In genomic region chr17:47180337-47180736, GRCh38 we compare ENCODE assay signal across 21 cellular contexts. TPM values are rescaled to one million over a fixed set of nuclear protein-coding genes. Genes with fewer than 3 reads are reported as not detected.
"Had no signal": no experiment of that assay in that cellular context is flagged by ENCODE, and none has a peak within 500 bp of the region (broad histone marks: within the 10 kb centered on the region; RNA-seq: fewer than 3 reads in every experiment).

No MANE protein-coding gene starts in this region.

- ATAC-seq: esophagus mucosa; left lung; natural killer cell; psoas muscle; stimulated activated naive CD8-positive, alpha-beta T cell treated with anti-CD3 and anti-CD28 coated beads, Interleukin-15, Interleukin-2, amounts not matched to agents 100 U/mL and 50 U/mL, for 24 hours had no signal

- H3K9me3 Mint-ChIP-seq: activated naive CD8-positive, alpha-beta T cell treated with anti-CD3 and anti-CD28 coated beads for 36 hours; natural killer cell had no signal

- H3K27me3 ChIP-seq: left lung, right atrium auricular region, tibial artery had no signal

- H3K9me3 ChIP-seq: left lung, psoas muscle, right atrium auricular region, tibial artery had no signal

- H3K36me3 Mint-ChIP-seq: natural killer cell had no signal

- H3K27ac Mint-ChIP-seq: activated naive CD8-positive, alpha-beta T cell treated with anti-CD3 and anti-CD28 coated beads for 36 hours had no signal

- H3K4me3 Mint-ChIP-seq: activated naive CD8-positive, alpha-beta T cell treated with anti-CD3 and anti-CD28 coated beads for 36 hours; natural killer cell had no signal

- H3K4me3 ChIP-seq: left lung, lung, psoas muscle, right atrium auricular region, tibial artery had no signal

- DNase-seq: activated CD4-positive, alpha-beta T cell treated with anti-CD3 and anti-CD28 coated beads for 4 hours; activated CD4-positive, CD25-positive, alpha-beta regulatory T cell; activated naive CD8-positive, alpha-beta T cell treated with anti-CD3 and anti-CD28 coated beads for 36 hours; activated T-cell treated with anti-CD3 and anti-CD28 coated beads, Interleukin-2, amount 50 U/mL, for 1 hour; effector CD8-positive, alpha-beta T cell; hippocampal formation; kidney glomerular epithelial cell; left lung; natural killer cell; psoas muscle; stimulated activated CD4-positive, alpha-beta T cell treated with anti-CD3 and anti-CD28 coated beads, Interleukin-12 subunit alpha, Interleukin-12 subunit beta, amount 100 ng/mL, for 4 hours; stimulated activated CD4-positive, alpha-beta T cell treated with anti-CD3 and anti-CD28 coated beads, Interleukin-4, amount 100 ng/mL, for 4 hours; stimulated activated naive CD8-positive, alpha-beta T cell treated with anti-CD3 and anti-CD28 coated beads, Interleukin-15, Interleukin-2, amounts not matched to agents 100 U/mL and 50 U/mL, for 24 hours; T-helper 1 cell; T-helper 9 cell; tibial artery had no signal

- H3K27me3 Mint-ChIP-seq: activated naive CD8-positive, alpha-beta T cell treated with anti-CD3 and anti-CD28 coated beads for 36 hours had no signal

RNA-seq across cellular contexts. Expression of gene MYL4, which starts 28.8 kb away (rescaled TPM):
- total RNA-seq: activated naive CD8-positive, alpha-beta T cell treated with anti-CD3 and anti-CD28 coated beads for 36 hours; esophagus mucosa; osteocyte; subcutaneous adipose tissue had no signal
